11 cellular contexts compared by ENCODE assay signal in the genomic region with DNA sequence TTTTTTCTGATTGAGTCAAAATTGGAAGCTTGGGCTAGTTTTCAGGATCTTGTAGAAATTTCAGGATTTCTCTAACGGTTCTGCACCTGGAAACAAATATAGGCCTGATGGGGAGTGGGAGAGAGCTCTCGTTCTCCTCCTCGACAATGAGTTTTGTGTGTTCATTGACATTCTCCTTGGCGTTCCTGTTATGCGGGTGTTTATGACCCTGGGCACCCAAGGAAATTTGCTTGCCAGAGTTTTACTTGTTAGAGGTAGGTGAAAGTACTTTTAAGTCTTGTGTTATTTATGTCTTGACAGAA. TPM values are rescaled to one million over a fixed set of nuclear protein-coding genes. Genes with fewer than 3 reads are reported as not detected.
DNase-seq lines count a peak whose midpoint lies in the region; ATAC-seq, FAIRE-seq and TF ChIP-seq lines count a peak whose summit lies in the region.
"Had no signal": no experiment of that assay in that cellular context is flagged by ENCODE, and none has a peak within 500 bp of the region (broad histone marks: within the 10 kb centered on the region; RNA-seq: fewer than 3 reads in every experiment).

No MANE protein-coding gene starts in this region.

- peaks cover 70% of the 10 kb centered on the region for H3K4me1 Mint-ChIP-seq in activated CD4-positive, alpha-beta T cell treated with anti-CD3 and anti-CD28 coated beads for 36 hours
- H3K4me1 Mint-ChIP-seq in activated naive CD8-positive, alpha-beta T cell treated with anti-CD3 and anti-CD28 coated beads, Interleukin-2, amount 50 U/mL, for 24 hours: peaks cover 74% of the 10 kb centered on the region

- CTCF ChIA-PET in activated CD4-positive, alpha-beta T cell treated with anti-CD3 and anti-CD28 coated beads for 36 hours (lab: Charles Lee): interaction anchor here (0.6 to 1.5 kb wide), 3 partner anchors 58 to 155 kb away, joined by 3 to 6 read pairs (median 3); no protein-coding TSS in a partner anchor
- CTCF ChIA-PET in HepG2 (lab: Yijun Ruan, JAX; ENCODE audit: low intra/inter-chr PET ratio, low total read pairs): no interaction called here

- no peaks in the 10 kb centered on the region for H3K27me3 Mint-ChIP-seq in activated CD4-positive, alpha-beta T cell treated with anti-CD3 and anti-CD28 coated beads for 36 hours
- peaks cover 1% of the 10 kb centered on the region for H3K27me3 Mint-ChIP-seq in activated naive CD8-positive, alpha-beta T cell treated with anti-CD3 and anti-CD28 coated beads, Interleukin-2, amount 50 U/mL, for 24 hours

- FAIRE-seq in HepG2 (lab: Jason Lieb, UNC): no peak

- H3K27ac ChIP-seq in HepG2 (ENCODE audit: extremely low read length, insufficient read depth, low read length): peak overlapping the region; percentile 74
- H3K27ac ChIP-seq in suprapubic skin: peak overlapping the region; percentile 99

- H3K9ac ChIP-seq in HepG2 (ENCODE audit: insufficient read depth, low read depth, low read length): peak overlapping the region; percentile 84; the same call in 1 of the 2 replicates

- H3K4me1 ChIP-seq in HepG2 (ENCODE audit: insufficient read depth, low read length) (peaks cover 72% of the 10 kb centered on the region), suprapubic skin (peaks cover 62% of the 10 kb centered on the region)

- intact Hi-C loops in activated CD4-positive, alpha-beta T cell treated with anti-CD3 and anti-CD28 coated beads for 36 hours (cut with DNase I, micrococcal nuclease): no loop called here
- intact Hi-C loops in HepG2 (cut with micrococcal nuclease; ENCODE audit: unreplicated experiment): no loop called here

- POLR2A ChIA-PET in activated CD4-positive, alpha-beta T cell treated with anti-CD3 and anti-CD28 coated beads for 36 hours (lab: Charles Lee): interaction anchor here (1.3 to 1.8 kb wide), 2 partner anchors 27 to 77 kb away, joined by 3 to 14 read pairs; no protein-coding TSS in a partner anchor
- POLR2A ChIA-PET in HepG2 (lab: Yijun Ruan, JAX): interaction anchor here (0.9 to 5.3 kb wide), 4 partner anchors 15 to 326 kb away, joined by 3 to 36 read pairs (median 5); no protein-coding TSS in a partner anchor

- H3K27ac Mint-ChIP-seq in activated CD4-positive, alpha-beta T cell treated with anti-CD3 and anti-CD28 coated beads for 36 hours: peak overlapping the region; percentile 98
- H3K27ac Mint-ChIP-seq in activated naive CD8-positive, alpha-beta T cell treated with anti-CD3 and anti-CD28 coated beads, Interleukin-2, amount 50 U/mL, for 24 hours: peak overlapping the region; percentile 89

- DNase-seq in activated CD4-positive, alpha-beta T cell treated with anti-CD3 and anti-CD28 coated beads for 36 hours: no peak
- DNase-seq in activated CD4-positive, alpha-beta T cell treated with anti-CD3 and anti-CD28 coated beads for 48 hours: no peak
- no peak for DNase-seq in activated naive CD8-positive, alpha-beta T cell treated with anti-CD3 and anti-CD28 coated beads, Interleukin-2, amount 50 U/mL, for 24 hours
- DNase-seq in HepG2 (ENCODE audit: low spot score) (no peak), suprapubic skin (ENCODE audit: low spot score in 2 of 2) (no peak), glomerular visceral epithelial cell (ENCODE audit: extremely low spot score) (no peak), 8988T (no peak), NCI-H510A (lab: John Stamatoyannopoulos, UW) (no peak)
- DNase-seq: AML-193; MV-4-11; stimulated activated CD4-positive, alpha-beta T cell treated with anti-CD3 and anti-CD28 coated beads, Interleukin-4, amount 100 ng/mL, for 1 hour had no signal

- no peak overlapping the region for H2AFZ ChIP-seq in HepG2 (ENCODE audit: low read length)

- H3K4me2 ChIP-seq in HepG2 (ENCODE audit: low read depth, low read length): peak overlapping the region; percentile 93

- WGBS in HepG2 (ENCODE audit: low lambda C conversion rate): 9% methylated on average over 5 of the region's 5 CpGs
- 15% methylated on average over 5 of the region's 5 CpGs for WGBS in suprapubic skin

- H3K4me3 Mint-ChIP-seq in activated CD4-positive, alpha-beta T cell treated with anti-CD3 and anti-CD28 coated beads for 36 hours: peak overlapping the region; percentile 99
- peak overlapping the region; percentile 95 for H3K4me3 Mint-ChIP-seq in activated naive CD8-positive, alpha-beta T cell treated with anti-CD3 and anti-CD28 coated beads, Interleukin-2, amount 50 U/mL, for 24 hours

- TF ChIP-seq RAD21 in HepG2 (CRISPR knock-in tag; IDR thresholded peaks at IDR 0.05): no peak

- peaks cover 68% of the 10 kb centered on the region for H3K79me2 ChIP-seq in HepG2 (ENCODE audit: insufficient read depth, low read length)

- H3K27me3 ChIP-seq in HepG2 (ENCODE audit: control insufficient read depth in 1 of 2, insufficient read depth in 2 of 2, low read length in 2 of 2) (no peaks in the 10 kb centered on the region; a peak in 1 of 5 replicates), suprapubic skin (no peaks in the 10 kb centered on the region)

- no TSS peak for BruUV-seq in HepG2 (replicated peaks; lab: Mats Ljungman, UMichigan)

- TF ChIP-seq CTCF in HepG2 (CRISPR knock-in tag; IDR thresholded peaks at IDR 0.05) (no peak), suprapubic skin (IDR thresholded peaks at IDR 0.05) (no peak)

- TF ChIP-seq POLR2A in HepG2 (IDR thresholded peaks at IDR 0.05; ENCODE audit: insufficient read depth in 1 of 2, low read depth in 2 of 2, low read length in 2 of 2) (no peak), suprapubic skin (IDR thresholded peaks at IDR 0.05) (no peak)

- no peaks in the 10 kb centered on the region for H3K9me3 ChIP-seq in HepG2 (ENCODE audit: low read length)
- H3K9me3 ChIP-seq in suprapubic skin: no peaks in the 10 kb centered on the region

- no peaks in the 10 kb centered on the region for H3K9me3 Mint-ChIP-seq in activated CD4-positive, alpha-beta T cell treated with anti-CD3 and anti-CD28 coated beads for 36 hours (ENCODE audit: low read depth)
- no peaks in the 10 kb centered on the region for H3K9me3 Mint-ChIP-seq in activated naive CD8-positive, alpha-beta T cell treated with anti-CD3 and anti-CD28 coated beads, Interleukin-2, amount 50 U/mL, for 24 hours

- peaks cover 32% of the 10 kb centered on the region for H3K36me3 Mint-ChIP-seq in activated CD4-positive, alpha-beta T cell treated with anti-CD3 and anti-CD28 coated beads for 36 hours (ENCODE audit: low read depth)
- peaks cover 28% of the 10 kb centered on the region for H3K36me3 Mint-ChIP-seq in activated naive CD8-positive, alpha-beta T cell treated with anti-CD3 and anti-CD28 coated beads, Interleukin-2, amount 50 U/mL, for 24 hours (ENCODE audit: low read depth)

- in situ Hi-C loops in HepG2 (cut with HindIII; ENCODE audit: extremely low pct_ligation_motif_present, low pct_unique_long_range_greater_than_20kb): no loop called here

- H4K20me1 ChIP-seq in HepG2 (ENCODE audit: insufficient read depth, low read length): peaks cover 65% of the 10 kb centered on the region

- H3K36me3 ChIP-seq in HepG2 (replicated peaks in 1 of 2; ENCODE audit: control insufficient read depth in 1 of 2, insufficient read depth in 2 of 2, low read length in 2 of 2): 0 out of 5 replicates have a peak, but pooled peaks cover 0 to under 1% of the 10 kb centered on the region in 2 experiments
- no peaks in the 10 kb centered on the region for H3K36me3 ChIP-seq in suprapubic skin

- ATAC-seq in activated CD4-positive, alpha-beta T cell treated with anti-CD3 and anti-CD28 coated beads for 36 hours: no peak
- ATAC-seq in activated naive CD8-positive, alpha-beta T cell treated with anti-CD3 and anti-CD28 coated beads, Interleukin-2, amount 50 U/mL, for 24 hours: no peak
- no peak for ATAC-seq in HepG2

- TF ChIP-seq EP300 in HepG2 (IDR thresholded peaks at IDR 0.05; ENCODE audit: low read depth in 2 of 2, low read length in 2 of 2) (no peak), HepG2 (CRISPR knock-in tag; IDR thresholded peaks at IDR 0.05; ENCODE audit: borderline replicate concordance) (no peak), suprapubic skin (IDR thresholded peaks at IDR 0.05) (no peak)

- peak overlapping the region; percentile 73 to 95 (median 89) for H3K4me3 ChIP-seq in HepG2 (replicated peaks in 1 of 3; ENCODE audit: insufficient read depth in 1 of 3, low read depth in 2 of 3, low read length in 3 of 3)
- peak overlapping the region; percentile 96 for H3K4me3 ChIP-seq in suprapubic skin

TF ChIP-seq in HepG2, 621 proteins besides CTCF, POLR2A, EP300 and RAD21 (continues in another document):
- TF ChIP-seq ZNF331 (CRISPR knock-in tag; IDR thresholded peaks at IDR 0.05) (peak; percentile 11; the same call in 1 of the 2 replicates), ARNT2 (CRISPR knock-in tag; IDR thresholded peaks at IDR 0.05; ENCODE audit: low read depth) (0 out of 2 replicates have a peak, but pooled peaks have one; percentile 13), CREB1 (IDR thresholded peaks at IDR 0.05) (no peak), CREB1 (CRISPR knock-in tag; IDR thresholded peaks at IDR 0.05) (peak; percentile 21; the same call in 1 of the 2 replicates), MTF1 (CRISPR knock-in tag; IDR thresholded peaks at IDR 0.05) (no peak)

RNA-seq across cellular contexts. Expression of a gene that starts 2.2 kb away (rescaled TPM):
- 100 to 1,000 TPM; 129 to 141 TPM for total RNA-seq in activated CD4-positive, alpha-beta T cell treated with anti-CD3 and anti-CD28 coated beads for 36 hours
- total RNA-seq in HepG2 (2016; rRNA removed; fragmentation: Illumina TruSeq; extraction: Trizol) (47.3 and 62.1 TPM in 2 replicates), suprapubic skin (100 to 1,000 TPM in 1 of 4 donors, 10 to 100 TPM in 3; 43.2 to 143 (median 71.8) TPM)
- 105 and 126 TPM in 2 replicates for total RNA-seq in HepG2 (2016; cell fraction: cytosol; rRNA removed; fragmentation: Illumina TruSeq; extraction: Trizol; ENCODE audit: low read depth)
- total RNA-seq in HepG2 (2016; cell fraction: insoluble cytoplasmic fraction; rRNA removed; fragmentation: Illumina TruSeq; extraction: Trizol): 44.0 and 55.9 TPM in 2 replicates
- total RNA-seq in HepG2 (2016; cell fraction: membrane; rRNA removed; fragmentation: Illumina TruSeq; extraction: Trizol): 30.9 and 35.4 TPM in 2 replicates
- total RNA-seq in HepG2 (2016; cell fraction: nucleus; rRNA removed; fragmentation: Illumina TruSeq; extraction: Trizol): 122 and 129 TPM in 2 replicates
- 74.8 and 87.6 TPM in 2 replicates for polyA plus RNA-seq in HepG2 (2011; rRNA removed)
- polyA plus RNA-seq in HepG2 (2011; cell fraction: cytosol; rRNA removed): 40.1 and 42.6 TPM in 2 replicates
- 375 and 376 TPM in 2 replicates for polyA plus RNA-seq in HepG2 (2011; cell fraction: nucleus; rRNA removed)
- polyA plus RNA-seq in HepG2 (2012): 81.3 and 96.1 TPM in 2 replicates
- polyA plus RNA-seq in HepG2 (2016; cell fraction: cytosol; fragmentation: Illumina TruSeq; extraction: Trizol; ENCODE audit: low read depth): 26.1 and 28.4 TPM in 2 replicates
- polyA plus RNA-seq in HepG2 (2016; cell fraction: insoluble cytoplasmic fraction; fragmentation: Illumina TruSeq; extraction: Trizol; ENCODE audit: low read depth): 37.0 and 39.4 TPM in 2 replicates
- polyA plus RNA-seq in HepG2 (2016; cell fraction: membrane; fragmentation: Illumina TruSeq; extraction: Trizol; ENCODE audit: low read depth): 24.4 and 25.2 TPM in 2 replicates
- 241 and 272 TPM in 2 replicates for polyA plus RNA-seq in HepG2 (2016; cell fraction: nucleus; fragmentation: Illumina TruSeq; extraction: Trizol; ENCODE audit: insufficient read depth, low read depth)
- 94.1 and 144 TPM in 2 replicates for polyA minus RNA-seq in HepG2 (2011; rRNA and poly(A)+ RNA removed; ENCODE audit: low replicate concordance)
- 66.7 and 75.3 TPM in 2 replicates for polyA minus RNA-seq in HepG2 (2011; cell fraction: cytosol; rRNA and poly(A)+ RNA removed)
- 263 and 294 TPM in 2 replicates for polyA minus RNA-seq in HepG2 (2011; cell fraction: nucleus; rRNA and poly(A)+ RNA removed)
